Comparison of ENCODE assay signal across 13 cellular contexts in genomic region chr5:131825404-131826013, GRCh38. TPM values are rescaled to one million over a fixed set of nuclear protein-coding genes. Genes with fewer than 3 reads are reported as not detected.
DNase-seq lines count a peak whose midpoint lies in the region; ATAC-seq and TF ChIP-seq lines count a peak whose summit lies in the region.
"Had no signal": no experiment of that assay in that cellular context is flagged by ENCODE, and none has a peak within 500 bp of the region (broad histone marks: within the 10 kb centered on the region; RNA-seq: fewer than 3 reads in every experiment).

No MANE protein-coding gene starts in this region.

- no peak overlapping the region for H2AK5ac ChIP-seq in mesendoderm (ENCODE audit: low read length)

- H3K79me2 ChIP-seq in mesendoderm (ENCODE audit: control insufficient read depth, insufficient read depth, low read length) = no peaks in the 10 kb centered on the region

- H3K27me3 ChIP-seq in mesendoderm (ENCODE audit: insufficient read depth, low read length, poor library complexity) (no peaks in the 10 kb centered on the region), tibial artery (no peaks in the 10 kb centered on the region)
- H3K27me3 ChIP-seq: BLaER1, sigmoid colon had no signal

- H3K23ac ChIP-seq in mesendoderm (ENCODE audit: low read length) = no peak overlapping the region

- peak; percentile 28 for DNase-seq in mesendoderm
- DNase-seq in substantia nigra (lab: John Stamatoyannopoulos, UW) = no peak
- DNase-seq in tibial artery = no peak
- DNase-seq in kidney tubule cell (ENCODE audit: low spot score) = no peak
- DNase-seq: activated naive CD4-positive, alpha-beta T cell treated with Interleukin-2 at 50 U/mL for 16 hours; nephron progenitor cell; sigmoid colon; stimulated activated naive CD8-positive, alpha-beta T cell treated with anti-CD3 and anti-CD28 coated beads, Interleukin-15, amount 100 ng/mL, for 72 hours had no signal

- H3K4me2 ChIP-seq in mesendoderm (ENCODE audit: low read length) = no peak overlapping the region
- H3K4me2 ChIP-seq: BLaER1 had no signal

- no peak overlapping the region for H3K18ac ChIP-seq in mesendoderm (ENCODE audit: low read length)

- no peak overlapping the region for H3K56ac ChIP-seq in mesendoderm (ENCODE audit: low read length)

- no peak overlapping the region for H3K9ac ChIP-seq in mesendoderm (ENCODE audit: low read length)
- H3K9ac ChIP-seq: BLaER1 had no signal

- H4K5ac ChIP-seq in mesendoderm (ENCODE audit: low read length) = no peak overlapping the region

- no CpG with 5 or more reads among the region's 2 CpGs for WGBS in mesendoderm (ENCODE audit: extremely low coverage, insufficient coverage, low lambda C conversion rate)

- H2BK5ac ChIP-seq in mesendoderm (ENCODE audit: low read length) = no peak overlapping the region

- no peaks in the 10 kb centered on the region for H3K4me1 ChIP-seq in mesendoderm (ENCODE audit: control insufficient read depth, low read depth, low read length)
- H3K4me1 ChIP-seq in tibial artery = no peaks in the 10 kb centered on the region
- H3K4me1 ChIP-seq: BLaER1, sigmoid colon had no signal

- intact Hi-C loops in tibial artery (cut with DNase I; ENCODE audit: low total_unique reads) = no loop called here

- H3K27ac ChIP-seq in mesendoderm (ENCODE audit: low read depth, low read length) (no peak overlapping the region), substantia nigra (ENCODE audit: low read depth, low read length, poor library complexity, severe bottlenecking) (no peak overlapping the region), tibial artery (no peak overlapping the region)
- H3K27ac ChIP-seq: BLaER1, sigmoid colon had no signal

- H3K4ac ChIP-seq in mesendoderm (ENCODE audit: low read depth, low read length) = no peak overlapping the region

- peaks cover 0 to 6% (median 0%) of the 10 kb centered on the region in 3 donors for H3K9me3 ChIP-seq in tibial artery
- H3K9me3 ChIP-seq: sigmoid colon had no signal

- H3K4me3 ChIP-seq in mesendoderm (ENCODE audit: low read length) (no peak overlapping the region), tibial artery (no peak overlapping the region)
- H3K4me3 ChIP-seq: BLaER1, sigmoid colon had no signal

- H2BK120ac ChIP-seq in mesendoderm (ENCODE audit: low read depth, low read length) = no peak overlapping the region

- no peak overlapping the region for H4K8ac ChIP-seq in mesendoderm (ENCODE audit: low read depth, low read length)

- TF ChIP-seq CTCF in tibial artery (IDR thresholded peaks at IDR 0.05) = no peak

- H2BK15ac ChIP-seq in mesendoderm (replicated peaks; ENCODE audit: low read depth) = no peak overlapping the region

- no peaks in the 10 kb centered on the region for H3K36me3 ChIP-seq in mesendoderm (ENCODE audit: control insufficient read depth, insufficient read depth, low read length)
- no peaks in the 10 kb centered on the region for H3K36me3 ChIP-seq in tibial artery
- H3K36me3 ChIP-seq: BLaER1, sigmoid colon had no signal

- H3K79me1 ChIP-seq in mesendoderm (ENCODE audit: low read length) = no peaks in the 10 kb centered on the region

- ATAC-seq in GM18517 (IDR thresholded peaks at IDR 0.05; ENCODE audit: unreplicated experiment) (peak; percentile 73), GM21529 (IDR thresholded peaks at IDR 0.05; ENCODE audit: unreplicated experiment) (peak; percentile 66), HG03432 (IDR thresholded peaks at IDR 0.05; ENCODE audit: unreplicated experiment) (peak; percentile 87)
- ATAC-seq: left lobe of liver; stimulated activated naive CD8-positive, alpha-beta T cell treated with anti-CD3 and anti-CD28 coated beads, Interleukin-15, amount 100 ng/mL, for 72 hours had no signal

RNA-seq across cellular contexts. Expression of gene FNIP1, which starts 28.7 kb away (rescaled TPM):
- 3.9 TPM for polyA plus RNA-seq in mesendoderm (2013, experiment 1 of 2)
- polyA plus RNA-seq in mesendoderm (2013, experiment 2 of 2) = 3.9 TPM
